In genomic region chr9:75651709-75652108, GRCh38 we compare ENCODE assay signal across 8 cellular contexts.
"Had no signal": no experiment of that assay in that cellular context is flagged by ENCODE, and none has a peak within 500 bp of the region (broad histone marks: within the 10 kb centered on the region; RNA-seq: fewer than 3 reads in every experiment).

No MANE protein-coding gene starts in this region.

- DNase-seq: GDM1, GF-D8 had no signal

- FAIRE-seq: G401.6, GM12878, GM12891, GM12892, GM18507, GM19239 had no signal

- H3K4me3 ChIP-seq: GM12878 had no signal

- ATAC-seq: GM12878 had no signal
